In the genomic region with DNA sequence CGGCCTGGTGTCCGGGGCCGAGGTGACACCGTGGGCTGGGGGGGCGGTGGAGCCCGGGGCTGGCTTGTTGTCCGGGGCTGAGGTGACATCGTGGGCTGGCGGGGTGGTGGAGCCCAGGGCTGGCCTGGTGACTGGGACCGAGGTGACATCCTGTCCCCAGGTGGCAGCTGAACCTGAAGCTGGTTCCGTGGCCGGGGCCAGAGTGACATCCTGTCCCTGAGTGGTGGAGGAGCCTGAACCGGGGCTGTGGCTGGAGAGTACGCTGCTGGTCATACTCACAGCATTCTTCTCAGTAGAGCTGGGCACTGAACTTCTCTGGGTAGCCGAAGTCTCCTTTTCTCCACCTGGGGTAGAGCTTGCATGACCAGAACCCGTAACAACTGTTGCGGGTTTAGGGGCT, we compare ENCODE assay signal across 9 cellular contexts. TPM values are rescaled to one million over a fixed set of nuclear protein-coding genes. Genes with fewer than 3 reads are reported as not detected.
DNase-seq lines count a peak whose midpoint lies in the region; ATAC-seq lines count a peak whose summit lies in the region.
"Had no signal": no experiment of that assay in that cellular context is flagged by ENCODE, and none has a peak within 500 bp of the region (broad histone marks: within the 10 kb centered on the region; RNA-seq: fewer than 3 reads in every experiment).

No MANE protein-coding gene starts in this region.

- no peak for DNase-seq in activated CD8-positive, alpha-beta memory T cell treated with anti-CD3 and anti-CD28 coated beads, Interleukin-2, amount 10 ng/mL, durations not matched to agents 7 days and 5 days
- DNase-seq in activated CD8-positive, alpha-beta memory T cell treated with anti-CD3 and anti-CD28 coated beads, Interleukin-2, amount 50 U/mL, for 48 hours = no peak
- DNase-seq in activated T-helper 1 cell treated with anti-CD3 and anti-CD28 coated beads, Interleukin-12 subunit alpha, Interleukin-12 subunit beta, Interleukin-2, Interleukin-4 antibody, amounts not matched to agents 30 ng/mL and 10 ng/mL and 1 ng/mL, durations not matched to agents 14 hours and 24 hours and 36 hours (ENCODE audit: low spot score) = no peak
- DNase-seq in left colon (peak; percentile 39 to 51), NCI-H1105 (lab: John Stamatoyannopoulos, UW) (no peak)
- no peak for DNase-seq in stimulated activated CD4-positive, alpha-beta T cell treated with anti-CD3 and anti-CD28 coated beads, Interleukin-1b, Interleukin-23, amount 100 ng/mL, for 48 hours

- H3K9me3 Mint-ChIP-seq in activated CD8-positive, alpha-beta memory T cell treated with anti-CD3 and anti-CD28 coated beads, Interleukin-2, amount 10 ng/mL, durations not matched to agents 7 days and 5 days (ENCODE audit: low read depth) = no peaks in the 10 kb centered on the region
- no peaks in the 10 kb centered on the region for H3K9me3 Mint-ChIP-seq in activated T-helper 1 cell treated with anti-CD3 and anti-CD28 coated beads, Interleukin-12 subunit alpha, Interleukin-12 subunit beta, Interleukin-2, Interleukin-4 antibody, amounts not matched to agents 30 ng/mL and 10 ng/mL and 1 ng/mL, durations not matched to agents 14 hours and 24 hours and 36 hours

- peak overlapping the region; percentile 92 for H3K27ac Mint-ChIP-seq in activated CD8-positive, alpha-beta memory T cell treated with anti-CD3 and anti-CD28 coated beads, Interleukin-2, amount 10 ng/mL, durations not matched to agents 7 days and 5 days
- H3K27ac Mint-ChIP-seq in activated T-helper 1 cell treated with anti-CD3 and anti-CD28 coated beads, Interleukin-12 subunit alpha, Interleukin-12 subunit beta, Interleukin-2, Interleukin-4 antibody, amounts not matched to agents 30 ng/mL and 10 ng/mL and 1 ng/mL, durations not matched to agents 14 hours and 24 hours and 36 hours = peak overlapping the region; percentile 92

- H3K27ac ChIP-seq in stomach smooth muscle (ENCODE audit: low read length) = peak overlapping the region; percentile 76

- CTCF ChIA-PET in activated CD8-positive, alpha-beta memory T cell treated with anti-CD3 and anti-CD28 coated beads, Interleukin-2, amount 10 ng/mL, durations not matched to agents 7 days and 5 days (lab: Charles Lee) = interaction anchor here (0.7 to 6.5 kb wide), 5 partner anchors 14 to 35 kb away, joined by 3 to 117 read pairs (median 27); a partner anchor contains a TSS

- peaks cover 38% of the 10 kb centered on the region for H3K4me1 ChIP-seq in stomach smooth muscle (ENCODE audit: control insufficient read depth, insufficient read depth, low read length)

- H3K4me1 Mint-ChIP-seq in activated CD8-positive, alpha-beta memory T cell treated with anti-CD3 and anti-CD28 coated beads, Interleukin-2, amount 10 ng/mL, durations not matched to agents 7 days and 5 days = peaks cover 34% of the 10 kb centered on the region
- peaks cover 46% of the 10 kb centered on the region for H3K4me1 Mint-ChIP-seq in activated T-helper 1 cell treated with anti-CD3 and anti-CD28 coated beads, Interleukin-12 subunit alpha, Interleukin-12 subunit beta, Interleukin-2, Interleukin-4 antibody, amounts not matched to agents 30 ng/mL and 10 ng/mL and 1 ng/mL, durations not matched to agents 14 hours and 24 hours and 36 hours (ENCODE audit: low read depth)

- H3K4me3 ChIP-seq in stomach smooth muscle (ENCODE audit: low read length in 2 of 2) = peak overlapping the region in 1 of 2 donors; percentile 22
- H3K4me3 ChIP-seq: adrenal gland had no signal

- no peak overlapping the region for H3K4me3 Mint-ChIP-seq in activated CD8-positive, alpha-beta memory T cell treated with anti-CD3 and anti-CD28 coated beads, Interleukin-2, amount 10 ng/mL, durations not matched to agents 7 days and 5 days
- peak overlapping the region; percentile 37 for H3K4me3 Mint-ChIP-seq in activated T-helper 1 cell treated with anti-CD3 and anti-CD28 coated beads, Interleukin-12 subunit alpha, Interleukin-12 subunit beta, Interleukin-2, Interleukin-4 antibody, amounts not matched to agents 30 ng/mL and 10 ng/mL and 1 ng/mL, durations not matched to agents 14 hours and 24 hours and 36 hours

- intact Hi-C loops in activated T-helper 1 cell treated with anti-CD3 and anti-CD28 coated beads, Interleukin-12 subunit alpha, Interleukin-12 subunit beta, Interleukin-2, Interleukin-4 antibody, amounts not matched to agents 30 ng/mL and 10 ng/mL and 1 ng/mL, durations not matched to agents 14 hours and 24 hours and 36 hours (cut with micrococcal nuclease) = loop anchor here (2.0 to 5.0 kb wide), 3 partner anchors 51 to 370 kb away; a partner anchor contains a TSS
- intact Hi-C loops in left colon (cut with DNase I, micrococcal nuclease) = no loop called here

- ATAC-seq in activated CD8-positive, alpha-beta memory T cell treated with anti-CD3 and anti-CD28 coated beads, Interleukin-2, amount 10 ng/mL, durations not matched to agents 7 days and 5 days = no peak
- ATAC-seq in left colon (peak; percentile 10), GM18517 (IDR thresholded peaks at IDR 0.05; ENCODE audit: unreplicated experiment) (no peak)

- H3K36me3 Mint-ChIP-seq in activated CD8-positive, alpha-beta memory T cell treated with anti-CD3 and anti-CD28 coated beads, Interleukin-2, amount 10 ng/mL, durations not matched to agents 7 days and 5 days = no peaks in the 10 kb centered on the region
- peaks cover 10% of the 10 kb centered on the region for H3K36me3 Mint-ChIP-seq in activated T-helper 1 cell treated with anti-CD3 and anti-CD28 coated beads, Interleukin-12 subunit alpha, Interleukin-12 subunit beta, Interleukin-2, Interleukin-4 antibody, amounts not matched to agents 30 ng/mL and 10 ng/mL and 1 ng/mL, durations not matched to agents 14 hours and 24 hours and 36 hours (ENCODE audit: low read depth)

- H3K27me3 Mint-ChIP-seq in activated CD8-positive, alpha-beta memory T cell treated with anti-CD3 and anti-CD28 coated beads, Interleukin-2, amount 10 ng/mL, durations not matched to agents 7 days and 5 days = no peaks in the 10 kb centered on the region
- no peaks in the 10 kb centered on the region for H3K27me3 Mint-ChIP-seq in activated T-helper 1 cell treated with anti-CD3 and anti-CD28 coated beads, Interleukin-12 subunit alpha, Interleukin-12 subunit beta, Interleukin-2, Interleukin-4 antibody, amounts not matched to agents 30 ng/mL and 10 ng/mL and 1 ng/mL, durations not matched to agents 14 hours and 24 hours and 36 hours (ENCODE audit: insufficient read depth)

- no peak overlapping the region for H3K9ac ChIP-seq in stomach smooth muscle (ENCODE audit: low read length in 2 of 2)

- no peaks in the 10 kb centered on the region for H3K27me3 ChIP-seq in stomach smooth muscle (ENCODE audit: control insufficient read depth in 1 of 2, insufficient read depth in 2 of 2, low read length in 2 of 2)
- H3K27me3 ChIP-seq: adrenal gland had no signal

- peaks cover 4 to 6% of the 10 kb centered on the region in 2 donors for H3K36me3 ChIP-seq in stomach smooth muscle (ENCODE audit: control insufficient read depth in 2 of 2, insufficient read depth in 2 of 2, low read length in 2 of 2)
- H3K36me3 ChIP-seq: adrenal gland had no signal

- no peaks in the 10 kb centered on the region for H3K9me3 ChIP-seq in stomach smooth muscle (ENCODE audit: control insufficient read depth in 2 of 2, low read length in 2 of 2)
- H3K9me3 ChIP-seq: adrenal gland had no signal

RNA-seq across cellular contexts. Expression of a gene that starts 15.8 kb away (rescaled TPM):
- total RNA-seq in activated CD8-positive, alpha-beta memory T cell treated with anti-CD3 and anti-CD28 coated beads, Interleukin-2, amount 10 ng/mL, durations not matched to agents 7 days and 5 days = 10 to 100 TPM; 14.3 to 23.5 TPM
- total RNA-seq in activated T-helper 1 cell treated with anti-CD3 and anti-CD28 coated beads, Interleukin-12 subunit alpha, Interleukin-12 subunit beta, Interleukin-2, Interleukin-4 antibody, amounts not matched to agents 30 ng/mL and 10 ng/mL and 1 ng/mL, durations not matched to agents 14 hours and 24 hours and 36 hours = 9.7 and 10.0 TPM in 2 replicates
- total RNA-seq in left colon = 10 to 100 TPM; 20.0 to 20.9 TPM

RNA-seq across cellular contexts. Expression of a gene that starts 16.6 kb away (rescaled TPM):
- total RNA-seq in activated CD8-positive, alpha-beta memory T cell treated with anti-CD3 and anti-CD28 coated beads, Interleukin-2, amount 10 ng/mL, durations not matched to agents 7 days and 5 days = 10 to 100 TPM; 39.0 to 48.6 TPM
- total RNA-seq in activated T-helper 1 cell treated with anti-CD3 and anti-CD28 coated beads, Interleukin-12 subunit alpha, Interleukin-12 subunit beta, Interleukin-2, Interleukin-4 antibody, amounts not matched to agents 30 ng/mL and 10 ng/mL and 1 ng/mL, durations not matched to agents 14 hours and 24 hours and 36 hours = 61.8 and 62.3 TPM in 2 replicates
- total RNA-seq in left colon = 10 to 100 TPM; 36.3 to 46.4 TPM

RNA-seq across cellular contexts. Expression of a gene that starts 18.3 kb away (rescaled TPM):
- total RNA-seq in activated CD8-positive, alpha-beta memory T cell treated with anti-CD3 and anti-CD28 coated beads, Interleukin-2, amount 10 ng/mL, durations not matched to agents 7 days and 5 days = 10 to 100 TPM; 11.2 to 16.1 TPM
- total RNA-seq in activated T-helper 1 cell treated with anti-CD3 and anti-CD28 coated beads, Interleukin-12 subunit alpha, Interleukin-12 subunit beta, Interleukin-2, Interleukin-4 antibody, amounts not matched to agents 30 ng/mL and 10 ng/mL and 1 ng/mL, durations not matched to agents 14 hours and 24 hours and 36 hours = 10.2 and 12.6 TPM in 2 replicates
- total RNA-seq in left colon = under 1 TPM; 0.28 to 0.52 TPM

RNA-seq across cellular contexts. Expression of a gene that starts 18.8 kb away (rescaled TPM):
- total RNA-seq in activated CD8-positive, alpha-beta memory T cell treated with anti-CD3 and anti-CD28 coated beads, Interleukin-2, amount 10 ng/mL, durations not matched to agents 7 days and 5 days = 100 to 1,000 TPM; 166 to 177 TPM
- total RNA-seq in activated T-helper 1 cell treated with anti-CD3 and anti-CD28 coated beads, Interleukin-12 subunit alpha, Interleukin-12 subunit beta, Interleukin-2, Interleukin-4 antibody, amounts not matched to agents 30 ng/mL and 10 ng/mL and 1 ng/mL, durations not matched to agents 14 hours and 24 hours and 36 hours = 230 and 238 TPM in 2 replicates
- 100 to 1,000 TPM; 143 to 164 TPM for total RNA-seq in left colon

RNA-seq across cellular contexts. Expression of a gene that starts 51.6 kb away (rescaled TPM):
- total RNA-seq in activated CD8-positive, alpha-beta memory T cell treated with anti-CD3 and anti-CD28 coated beads, Interleukin-2, amount 10 ng/mL, durations not matched to agents 7 days and 5 days = 10 to 100 TPM; 54.2 to 57.0 TPM
- 43.7 and 45.1 TPM in 2 replicates for total RNA-seq in activated T-helper 1 cell treated with anti-CD3 and anti-CD28 coated beads, Interleukin-12 subunit alpha, Interleukin-12 subunit beta, Interleukin-2, Interleukin-4 antibody, amounts not matched to agents 30 ng/mL and 10 ng/mL and 1 ng/mL, durations not matched to agents 14 hours and 24 hours and 36 hours
- total RNA-seq in left colon = 100 to 1,000 TPM in 1 of 2 donors, 10 to 100 TPM in 1; 93.9 to 131 TPM

Comparison
In these comparisons a context has a peak if more than half of its experiments do, and no peak if none do; other contexts are left out.
1. DNase-seq: peak in left colon (2 of 2); none in activated CD8-positive, alpha-beta memory T cell treated with anti-CD3 and anti-CD28 coated beads, Interleukin-2, amount 10 ng/mL, durations not matched to agents 7 days and 5 days (single experiment), activated CD8-positive, alpha-beta memory T cell treated with anti-CD3 and anti-CD28 coated beads, Interleukin-2, amount 50 U/mL, for 48 hours (single experiment), activated T-helper 1 cell treated with anti-CD3 and anti-CD28 coated beads, Interleukin-12 subunit alpha, Interleukin-12 subunit beta, Interleukin-2, Interleukin-4 antibody, amounts not matched to agents 30 ng/mL and 10 ng/mL and 1 ng/mL, durations not matched to agents 14 hours and 24 hours and 36 hours (single experiment), NCI-H1105 (single experiment) and stimulated activated CD4-positive, alpha-beta T cell treated with anti-CD3 and anti-CD28 coated beads, Interleukin-1b, Interleukin-23, amount 100 ng/mL, for 48 hours (single experiment).